Comparison of ENCODE assay signal across 14 cellular contexts in genomic region chr4:124803641-124804040, GRCh38.
DNase-seq lines count a peak whose midpoint lies in the region; ATAC-seq and TF ChIP-seq lines count a peak whose summit lies in the region.
"Had no signal": no experiment of that assay in that cellular context is flagged by ENCODE, and none has a peak within 500 bp of the region (broad histone marks: within the 10 kb centered on the region; RNA-seq: fewer than 3 reads in every experiment).

No MANE protein-coding gene starts in this region.

- dilution Hi-C loops in IMR-90 (cut with HindIII; ENCODE audit: low sequenced_read_pairs, unreplicated experiment) = no loop called here

- no peak overlapping the region for H2BK20ac ChIP-seq in IMR-90 (ENCODE audit: low read depth, low read length)

- H3K9me3 Mint-ChIP-seq in endothelial cell (ENCODE audit: unreplicated experiment) = no peaks in the 10 kb centered on the region
- H3K9me3 Mint-ChIP-seq: T-helper 2 cell treated with Interferon-gamma antibody and Interleukin-4, amounts not matched to agents 5 μg/mL and 100 μg/mL, for 36 hours had no signal

- POLR2A ChIA-PET in IMR-90 (lab: Charles Lee; ENCODE audit: unreplicated experiment) = no interaction called here

- intact Hi-C loops in IMR-90 (cut with micrococcal nuclease) = no loop called here

- no peak overlapping the region for H3K9ac ChIP-seq in IMR-90 (ENCODE audit: low read depth, low read length)

- no peaks in the 10 kb centered on the region for H3K9me3 ChIP-seq in IMR-90 (ENCODE audit: control insufficient read depth, insufficient read depth, low read length)

- BruUV-seq in IMR-90 (replicated peaks; lab: Mats Ljungman, UMichigan) = no TSS peak

- CTCF ChIA-PET in IMR-90 (lab: Yijun Ruan, JAX) = no interaction called here

- H3K4me2 ChIP-seq in IMR-90 (ENCODE audit: low read depth, low read length) = no peak overlapping the region

- no peaks in the 10 kb centered on the region for H3K4me1 Mint-ChIP-seq in endothelial cell (ENCODE audit: unreplicated experiment)

- no peak overlapping the region for H3K4ac ChIP-seq in IMR-90 (ENCODE audit: low read depth, low read length)

- in situ Hi-C loops in IMR-90 (cut with MboI; ENCODE audit: low sequenced_read_pairs) = no loop called here

- H4K8ac ChIP-seq in IMR-90 (ENCODE audit: low read depth in 2 of 2, low read length in 2 of 2) = no peak overlapping the region

- TF ChIP-seq POLR2A in IMR-90 (IDR thresholded peaks at IDR 0.05; ENCODE audit: low read depth, low read length) = no peak

- H3K36me3 Mint-ChIP-seq in endothelial cell (ENCODE audit: low read depth, unreplicated experiment) = no peaks in the 10 kb centered on the region
- H3K36me3 Mint-ChIP-seq: CD8-positive, alpha-beta T cell had no signal

- H3K27ac ChIP-seq in IMR-90 (ENCODE audit: insufficient read depth, low read length) = no peak overlapping the region
- H3K27ac ChIP-seq: dorsolateral prefrontal cortex, spleen had no signal

- no peaks in the 10 kb centered on the region for H3K4me1 ChIP-seq in IMR-90 (ENCODE audit: control insufficient read depth, insufficient read depth, low read length)
- H3K4me1 ChIP-seq: spleen had no signal

- no peak for TF ChIP-seq RAD21 in IMR-90 (IDR thresholded peaks at IDR 0.05; ENCODE audit: low read length)

- no peaks in the 10 kb centered on the region for H3K9me1 ChIP-seq in IMR-90 (ENCODE audit: insufficient read depth, low read length)

- no peaks in the 10 kb centered on the region for H3K27me3 ChIP-seq in IMR-90 (ENCODE audit: control insufficient read depth, insufficient read depth, low read length)
- H3K27me3 ChIP-seq: spleen had no signal

- ATAC-seq in GM18520 (IDR thresholded peaks at IDR 0.05; ENCODE audit: unreplicated experiment) (peak; percentile 65), HG02623 (IDR thresholded peaks at IDR 0.05; ENCODE audit: unreplicated experiment) (peak; percentile 42), IMR-90 (ENCODE audit: low read depth) (0 out of 2 replicates have a peak, but pooled peaks have one; percentile 44)
- ATAC-seq: CD8-positive, alpha-beta T cell had no signal

- H2AK9ac ChIP-seq in IMR-90 (replicated peaks; ENCODE audit: low read depth, low read length, poor library complexity) = no peak overlapping the region

- H2AFZ ChIP-seq in IMR-90 (replicated peaks; ENCODE audit: low read length, poor library complexity) = no peak overlapping the region

- no peak overlapping the region for H2AK5ac ChIP-seq in IMR-90 (ENCODE audit: low read depth, low read length)

- no peak overlapping the region for H4K5ac ChIP-seq in IMR-90 (ENCODE audit: low read depth, low read length)

- DNase-seq in IMR-90 (peak; percentile 71), fibroblast of pulmonary artery (ENCODE audit: low read depth) (peak; percentile 63), CD1c-positive myeloid dendritic cell (ENCODE audit: extremely low spot score) (no peak), NCI-H2196 treated with DMSO at 0.1 percent for 48 hours (lab: John Stamatoyannopoulos, UW; ENCODE audit: unreplicated experiment) (no peak), NCI-H82 treated with DMSO at 0.1 percent for 48 hours (lab: John Stamatoyannopoulos, UW; ENCODE audit: unreplicated experiment) (no peak), endothelial cell (ENCODE audit: low spot score) (no peak)
- DNase-seq: CD8-positive, alpha-beta T cell; dorsolateral prefrontal cortex; NCI-H524; spleen; stimulated activated naive CD4-positive, alpha-beta T cell had no signal

- H3K4me3 ChIP-seq in IMR-90 (ENCODE audit: insufficient read depth, low read depth, low read length) = no peak overlapping the region
- no peak overlapping the region for H3K4me3 ChIP-seq in fibroblast of pulmonary artery (replicated peaks; ENCODE audit: low read depth, low read length)
- H3K4me3 ChIP-seq: dorsolateral prefrontal cortex, spleen had no signal

- no peak overlapping the region for H3K14ac ChIP-seq in IMR-90 (replicated peaks; ENCODE audit: low read depth, low read length)

- H4K91ac ChIP-seq in IMR-90 (ENCODE audit: insufficient read depth, low read depth, low read length) = no peak overlapping the region

- H2BK5ac ChIP-seq in IMR-90 (ENCODE audit: low read depth, low read length, poor library complexity, severe bottlenecking) = no peak overlapping the region

- H3K36me3 ChIP-seq in IMR-90 (ENCODE audit: control insufficient read depth, insufficient read depth, low read length) = no peaks in the 10 kb centered on the region
- H3K36me3 ChIP-seq: spleen had no signal

- no peak overlapping the region for H3K4me3 Mint-ChIP-seq in endothelial cell (ENCODE audit: unreplicated experiment)
- H3K4me3 Mint-ChIP-seq: CD8-positive, alpha-beta T cell; T-helper 2 cell treated with Interferon-gamma antibody and Interleukin-4, amounts not matched to agents 5 μg/mL and 100 μg/mL, for 36 hours had no signal

- no peaks in the 10 kb centered on the region for H3K79me1 ChIP-seq in IMR-90 (ENCODE audit: low read depth in 1 of 2, low read length in 2 of 2)

- no peak overlapping the region for H2BK15ac ChIP-seq in IMR-90 (ENCODE audit: low read depth, low read length)

- H3K23ac ChIP-seq in IMR-90 (ENCODE audit: low read depth, low read length) = no peak overlapping the region

- no peak overlapping the region for H3K56ac ChIP-seq in IMR-90 (ENCODE audit: extremely low read depth, insufficient read depth, low read length)

- TF ChIP-seq CTCF in IMR-90 (conservative IDR thresholded peaks at IDR 0.05; ENCODE audit: low read depth, low read length) (no peak), fibroblast of pulmonary artery (IDR thresholded peaks at IDR 0.05; ENCODE audit: low read length, missing control alignments) (no peak), endothelial cell (IDR thresholded peaks at IDR 0.05; ENCODE audit: unreplicated experiment) (no peak)

- H3K27ac Mint-ChIP-seq in endothelial cell (ENCODE audit: unreplicated experiment) = no peak overlapping the region
- H3K27ac Mint-ChIP-seq: CD8-positive, alpha-beta T cell; T-helper 2 cell treated with Interferon-gamma antibody and Interleukin-4, amounts not matched to agents 5 μg/mL and 100 μg/mL, for 36 hours had no signal

- no CpG with 5 or more reads among the region's 1 CpG for WGBS in IMR-90 (ENCODE audit: extremely low coverage in 2 of 2, insufficient read length in 1 of 2), 2 experiments

- H3K18ac ChIP-seq in IMR-90 (ENCODE audit: low read depth, low read length) = no peak overlapping the region

- no peaks in the 10 kb centered on the region for H4K20me1 ChIP-seq in IMR-90 (ENCODE audit: insufficient read depth, low read length)

- H3K27me3 Mint-ChIP-seq in endothelial cell (ENCODE audit: unreplicated experiment) = no peaks in the 10 kb centered on the region

- H2BK120ac ChIP-seq in IMR-90 (ENCODE audit: low read depth, low read length) = no peak overlapping the region

TF ChIP-seq in IMR-90, 13 proteins besides CTCF, POLR2A, EP300 and RAD21:
- TF ChIP-seq, protein P1, sequence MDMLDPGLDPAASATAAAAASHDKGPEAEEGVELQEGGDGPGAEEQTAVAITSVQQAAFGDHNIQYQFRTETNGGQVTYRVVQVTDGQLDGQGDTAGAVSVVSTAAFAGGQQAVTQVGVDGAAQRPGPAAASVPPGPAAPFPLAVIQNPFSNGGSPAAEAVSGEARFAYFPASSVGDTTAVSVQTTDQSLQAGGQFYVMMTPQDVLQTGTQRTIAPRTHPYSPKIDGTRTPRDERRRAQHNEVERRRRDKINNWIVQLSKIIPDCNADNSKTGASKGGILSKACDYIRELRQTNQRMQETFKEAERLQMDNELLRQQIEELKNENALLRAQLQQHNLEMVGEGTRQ (IDR thresholded peaks at IDR 0.05; ENCODE audit: low read depth, low read length) = no peak
- TF ChIP-seq CEBPB (IDR thresholded peaks at IDR 0.05; ENCODE audit: low read depth, low read length) = 0 out of 2 replicates have a peak, but pooled peaks have one; percentile 5

Comparison
In these comparisons a context has a peak if more than half of its experiments do, and no peak if none do; other contexts are left out.
1. DNase-seq: peak in IMR-90 (single experiment) and fibroblast of pulmonary artery (single experiment); none in CD1c-positive myeloid dendritic cell (single experiment), NCI-H2196 treated with DMSO at 0.1 percent for 48 hours (single experiment), NCI-H82 treated with DMSO at 0.1 percent for 48 hours (single experiment) and endothelial cell (single experiment).
2. Peak in every context shown above with its lines, with median percentiles within 50 percentile points of each other: ATAC-seq.